1 cellular context compared by ENCODE assay signal in genomic region chr12:26185532-26186320, GRCh38.
TF ChIP-seq lines count a peak whose summit lies in the region.

No MANE protein-coding gene starts in this region.

TF ChIP-seq in IMR-90, 13 proteins besides CTCF, POLR2A, EP300 and RAD21:
- no peak for TF ChIP-seq ELK1 (IDR thresholded peaks at IDR 0.05; ENCODE audit: borderline replicate concordance, low read depth, low read length)
- no peak for TF ChIP-seq BHLHE40 (IDR thresholded peaks at IDR 0.05; ENCODE audit: low read depth, low read length)
- TF ChIP-seq USF2 (IDR thresholded peaks at IDR 0.05; ENCODE audit: low read depth, low read length), result no peak
- no peak for TF ChIP-seq MAFK (IDR thresholded peaks at IDR 0.05; ENCODE audit: low read depth, low read length)
- no peak for TF ChIP-seq MAZ (IDR thresholded peaks at IDR 0.05; ENCODE audit: borderline replicate concordance, low read depth, low read length)
- no peak for TF ChIP-seq RCOR1 (IDR thresholded peaks at IDR 0.05; ENCODE audit: insufficient replicate concordance, low read length)
- TF ChIP-seq FOS (IDR thresholded peaks at IDR 0.05; ENCODE audit: low read depth, low read length), result no peak
- no peak for TF ChIP-seq CEBPB (IDR thresholded peaks at IDR 0.05; ENCODE audit: low read depth, low read length)
- no peak for TF ChIP-seq CHD1 (IDR thresholded peaks at IDR 0.05; ENCODE audit: low read depth, low read length)
- no peak for TF ChIP-seq SMC3 (IDR thresholded peaks at IDR 0.05; ENCODE audit: low read depth, low read length)
- no peak for TF ChIP-seq MXI1 (IDR thresholded peaks at IDR 0.05; ENCODE audit: borderline replicate concordance, low read depth, low read length)
- no peak for TF ChIP-seq NFE2L2 (IDR thresholded peaks at IDR 0.05; ENCODE audit: low read depth, low read length)
- no peak for TF ChIP-seq RFX5 (IDR thresholded peaks at IDR 0.05; ENCODE audit: low read depth, low read length)
TF ChIP-seq in IMR-90: peak in this region for 0.
